19 cellular contexts compared by ENCODE assay signal in genomic region chr5:84376346-84376745, GRCh38. TPM values are rescaled to one million over a fixed set of nuclear protein-coding genes. Genes with fewer than 3 reads are reported as not detected.
A peak's percentile ranks its signal among the peaks of the same experiment; 100 is the strongest.
DNase-seq lines count a peak whose midpoint lies in the region; ATAC-seq and TF ChIP-seq lines count a peak whose summit lies in the region.
"Had no signal": no experiment of that assay in that cellular context is flagged by ENCODE, and none has a peak within 500 bp of the region (broad histone marks: within the 10 kb centered on the region; RNA-seq: fewer than 3 reads in every experiment).

No MANE protein-coding gene starts in this region.

- H2BK15ac ChIP-seq in IMR-90 (ENCODE audit: low read depth, low read length), result no peak overlapping the region

- CTCF ChIA-PET in IMR-90 (lab: Yijun Ruan, JAX) (interaction anchor here (0.6 kb wide), 4 partner anchors 30 to 674 kb away, joined by 3 read pairs; no protein-coding TSS in a partner anchor), PC-3 (lab: Charles Lee) (no interaction called here)

- no peak overlapping the region; the same call in 1 of the 2 replicates for H4K5ac ChIP-seq in IMR-90 (ENCODE audit: low read depth, low read length)

- H2AFZ ChIP-seq in IMR-90 (replicated peaks; ENCODE audit: low read length, poor library complexity) (no peak overlapping the region), osteoblast (ENCODE audit: low read length) (no peak overlapping the region), PC-3 (ENCODE audit: low read length) (no peak overlapping the region)

- dilution Hi-C loops in IMR-90 (cut with HindIII; ENCODE audit: low sequenced_read_pairs, unreplicated experiment), result no loop called here

- H3K4me2 ChIP-seq in IMR-90 (ENCODE audit: low read depth, low read length) (no peak overlapping the region), osteoblast (ENCODE audit: insufficient read depth, low read length) (peak overlapping the region; percentile 51), PC-3 (ENCODE audit: low read length) (no peak overlapping the region)
- H3K4me2 ChIP-seq: BLaER1 had no signal

- no peaks in the 10 kb centered on the region for H3K9me2 ChIP-seq in PC-3 (replicated peaks; ENCODE audit: low read length)

- peaks cover 64% of the 10 kb centered on the region for H3K79me2 ChIP-seq in osteoblast (ENCODE audit: insufficient read depth, low read length)
- peaks cover 8% of the 10 kb centered on the region; the same call in 1 of the 2 replicates for H3K79me2 ChIP-seq in PC-3 (ENCODE audit: low read length)

- no peak overlapping the region for H3K4me3 ChIP-seq in IMR-90 (ENCODE audit: insufficient read depth, low read depth, low read length)
- no peak overlapping the region for H3K4me3 ChIP-seq in osteoblast (ENCODE audit: insufficient read depth, low read length)
- H3K4me3 ChIP-seq in upper lobe of right lung, result no peak overlapping the region
- H3K4me3 ChIP-seq in PC-3 (ENCODE audit: low read length), result no peak overlapping the region
- no peak overlapping the region for H3K4me3 ChIP-seq in transverse colon
- H3K4me3 ChIP-seq: BLaER1 had no signal

- BruUV-seq in IMR-90 (replicated peaks; lab: Mats Ljungman, UMichigan) (no TSS peak), PC-3 (replicated peaks; lab: Mats Ljungman, UMichigan) (no TSS peak)

- H4K20me1 ChIP-seq in IMR-90 (ENCODE audit: insufficient read depth, low read length) (no peaks in the 10 kb centered on the region), osteoblast (ENCODE audit: insufficient read depth, low read length) (no peaks in the 10 kb centered on the region), PC-3 (ENCODE audit: low read length) (no peaks in the 10 kb centered on the region)
- H4K20me1 ChIP-seq: BLaER1 had no signal

- TF ChIP-seq POLR2A in IMR-90 (IDR thresholded peaks at IDR 0.05; ENCODE audit: low read depth, low read length) (no peak), transverse colon (IDR thresholded peaks at IDR 0.05) (no peak)

- H3K18ac ChIP-seq in IMR-90 (ENCODE audit: low read depth, low read length), result 0 out of 2 replicates have a peak overlapping the region, but pooled peaks have one; percentile 80

- H2BK5ac ChIP-seq in IMR-90 (ENCODE audit: low read depth, low read length, poor library complexity, severe bottlenecking), result peak overlapping the region; percentile 74

- H3K56ac ChIP-seq in IMR-90 (ENCODE audit: extremely low read depth, insufficient read depth, low read length), result no peak overlapping the region

- peaks cover 85% of the 10 kb centered on the region for H3K4me1 Mint-ChIP-seq in chondrocyte (ENCODE audit: low read depth)
- H3K4me1 Mint-ChIP-seq: CD14-positive monocyte; CD4-positive, alpha-beta memory T cell had no signal

- H4K8ac ChIP-seq in IMR-90 (ENCODE audit: low read depth in 2 of 2, low read length in 2 of 2), result no peak overlapping the region

- no peaks in the 10 kb centered on the region for H3F3A ChIP-seq in PC-3 (ENCODE audit: low read length, unreplicated experiment)

- in situ Hi-C loops in IMR-90 (cut with MboI; ENCODE audit: low sequenced_read_pairs) (loop anchor here (5.0 kb wide), 2 partner anchors 449 to 654 kb away; partner anchors contain the start of gene HAPLN1), transverse colon (cut with MboI; ENCODE audit: low pct_ligation_motif_present in 1 of 4, low pct_unique_long_range_greater_than_20kb in 1 of 4, low sequenced_read_pairs in 3 of 4) (no loop called here)

- H3K27me3 ChIP-seq in IMR-90 (ENCODE audit: control insufficient read depth, insufficient read depth, low read length) (no peaks in the 10 kb centered on the region), osteoblast (ENCODE audit: insufficient read depth, low read length) (no peaks in the 10 kb centered on the region), upper lobe of right lung (no peaks in the 10 kb centered on the region), PC-3 (ENCODE audit: low read length) (no peaks in the 10 kb centered on the region), transverse colon (peaks cover 2% of the 10 kb centered on the region)
- H3K27me3 ChIP-seq: BLaER1 had no signal

- no peak for DNase-seq in IMR-90
- no peak for DNase-seq in chondrocyte (ENCODE audit: low spot score)
- no peak for DNase-seq in osteoblast (ENCODE audit: insufficient read length, low spot score, missing footprints)
- DNase-seq in upper lobe of right lung, result no peak
- no peak for DNase-seq in PC-3
- no peak for DNase-seq in transverse colon
- DNase-seq: 8988T; CD4-positive, alpha-beta memory T cell; DMS153; DMS79; GDM1; GOT3; H7; HFFc6 had no signal

- no peak overlapping the region for H2AK9ac ChIP-seq in IMR-90 (replicated peaks; ENCODE audit: low read depth, low read length, poor library complexity)

- TF ChIP-seq RAD21 in IMR-90 (IDR thresholded peaks at IDR 0.05; ENCODE audit: low read length), result no peak

- no peaks in the 10 kb centered on the region for H3K9me3 Mint-ChIP-seq in chondrocyte (ENCODE audit: low read depth)

- H3K4me3 Mint-ChIP-seq in chondrocyte (ENCODE audit: unreplicated experiment), result no peak overlapping the region
- H3K4me3 Mint-ChIP-seq: CD14-positive monocyte; CD4-positive, alpha-beta memory T cell; HFFc6 had no signal

- no peak overlapping the region for H3K23ac ChIP-seq in IMR-90 (ENCODE audit: low read depth, low read length)

- peaks cover 3% of the 10 kb centered on the region; the same call in 1 of the 2 replicates for H3K9me1 ChIP-seq in IMR-90 (ENCODE audit: insufficient read depth, low read length)

- H2BK20ac ChIP-seq in IMR-90 (ENCODE audit: low read depth, low read length), result no peak overlapping the region

- peaks cover 4% of the 10 kb centered on the region for H3K36me3 Mint-ChIP-seq in chondrocyte (ENCODE audit: low read depth)
- H3K36me3 Mint-ChIP-seq: CD14-positive monocyte; CD4-positive, alpha-beta memory T cell had no signal

- H3K14ac ChIP-seq in IMR-90 (replicated peaks; ENCODE audit: low read depth, low read length), result no peak overlapping the region

- H3K36me3 ChIP-seq in IMR-90 (ENCODE audit: control insufficient read depth, insufficient read depth, low read length) (no peaks in the 10 kb centered on the region), osteoblast (ENCODE audit: insufficient read depth, low read length) (no peaks in the 10 kb centered on the region), upper lobe of right lung (no peaks in the 10 kb centered on the region), PC-3 (ENCODE audit: low read depth, low read length) (no peaks in the 10 kb centered on the region), transverse colon (no peaks in the 10 kb centered on the region)
- H3K36me3 ChIP-seq: BLaER1 had no signal

- H3K9me3 ChIP-seq in IMR-90 (ENCODE audit: control insufficient read depth, insufficient read depth, low read length) (no peaks in the 10 kb centered on the region), osteoblast (ENCODE audit: low read depth, low read length) (no peaks in the 10 kb centered on the region), upper lobe of right lung (no peaks in the 10 kb centered on the region), PC-3 (ENCODE audit: low read length) (no peaks in the 10 kb centered on the region), transverse colon (no peaks in the 10 kb centered on the region)
- H3K9me3 ChIP-seq: BLaER1 had no signal

- no peak overlapping the region; the same call in 1 of the 2 replicates for H2BK120ac ChIP-seq in IMR-90 (ENCODE audit: low read depth, low read length)

- H3K27me3 Mint-ChIP-seq in chondrocyte (ENCODE audit: low read depth), result no peaks in the 10 kb centered on the region
- H3K27me3 Mint-ChIP-seq: CD4-positive, alpha-beta memory T cell had no signal

- intact Hi-C loops in IMR-90 (cut with micrococcal nuclease) (no loop called here), upper lobe of right lung (cut with DNase I) (no loop called here), PC-3 (cut with micrococcal nuclease) (no loop called here), transverse colon (cut with DNase I; ENCODE audit: low total_unique reads) (no loop called here)

- no peak overlapping the region for H2AK5ac ChIP-seq in IMR-90 (ENCODE audit: low read depth, low read length)

- ATAC-seq in IMR-90 (ENCODE audit: low read depth) (no peak), upper lobe of right lung (peak; percentile 20), HG03565 (IDR thresholded peaks at IDR 0.05; ENCODE audit: unreplicated experiment) (no peak), PC-3 (no peak)
- ATAC-seq: HCT116, HepG2 had no signal

- POLR2A ChIA-PET in IMR-90 (lab: Charles Lee; ENCODE audit: unreplicated experiment), result no interaction called here
- POLR2A ChIA-PET in PC-3 (lab: Charles Lee; ENCODE audit: unreplicated experiment), result no interaction called here

- H3K4ac ChIP-seq in IMR-90 (ENCODE audit: low read depth, low read length), result no peak overlapping the region

- H3K27ac ChIP-seq in IMR-90 (ENCODE audit: insufficient read depth, low read length) (no peak overlapping the region), osteoblast (ENCODE audit: low read depth, low read length) (peak overlapping the region; percentile 82), upper lobe of right lung (no peak overlapping the region), PC-3 (ENCODE audit: low read length) (no peak overlapping the region), transverse colon (peak overlapping the region in 1 of 4 donors; percentile 28)
- H3K27ac ChIP-seq: BLaER1 had no signal

- peaks cover 9 to 28% of the 10 kb centered on the region in 2 experiments; a peak in 3 of 4 replicates for H3K79me1 ChIP-seq in IMR-90 (ENCODE audit: low read depth in 1 of 2, low read length in 2 of 2)

- H3K9ac ChIP-seq in IMR-90 (ENCODE audit: low read depth, low read length) (no peak overlapping the region), PC-3 (ENCODE audit: low read length) (no peak overlapping the region)
- H3K9ac ChIP-seq: BLaER1 had no signal

- TF ChIP-seq EP300 in transverse colon (IDR thresholded peaks at IDR 0.05; ENCODE audit: low read depth), result no peak

- TF ChIP-seq CTCF in IMR-90 (conservative IDR thresholded peaks at IDR 0.05; ENCODE audit: low read depth, low read length) (no peak), chondrocyte (IDR thresholded peaks at IDR 0.05) (no peak), osteoblast (IDR thresholded peaks at IDR 0.05; ENCODE audit: extremely low read depth, low read depth, low read length) (no peak), upper lobe of right lung (IDR thresholded peaks at IDR 0.05) (no peak), PC-3 (conservative IDR thresholded peaks at IDR 0.05; ENCODE audit: low read depth, low read length) (no peak), transverse colon (IDR thresholded peaks at IDR 0.05) (no peak)

- WGBS in IMR-90 (ENCODE audit: extremely low coverage in 2 of 2, insufficient read length in 1 of 2), 2 experiments, result no CpG with 5 or more reads among the region's 1 CpG
- WGBS in transverse colon (ENCODE audit: low coverage in 1 of 2), 2 donors, result 71 to 85% methylated on average over 1 of the region's 1 CpG

- peak overlapping the region; percentile 80 for H3K27ac Mint-ChIP-seq in chondrocyte (ENCODE audit: unreplicated experiment)
- H3K27ac Mint-ChIP-seq: CD14-positive monocyte; CD4-positive, alpha-beta memory T cell; HFFc6 had no signal

- H3K4me1 ChIP-seq in IMR-90 (ENCODE audit: control insufficient read depth, insufficient read depth, low read length), result peaks cover 8% of the 10 kb centered on the region; the same call in 1 of the 2 replicates
- H3K4me1 ChIP-seq in osteoblast (ENCODE audit: insufficient read depth, low read length), result peaks cover 85% of the 10 kb centered on the region
- H3K4me1 ChIP-seq in upper lobe of right lung, result peaks cover 4% of the 10 kb centered on the region
- peaks cover 8% of the 10 kb centered on the region; the same call in 1 of the 2 replicates for H3K4me1 ChIP-seq in PC-3 (ENCODE audit: insufficient read depth, low read length)
- H3K4me1 ChIP-seq in transverse colon, result peaks cover 0 to 28% (median 15%) of the 10 kb centered on the region in 4 donors
- H3K4me1 ChIP-seq: BLaER1 had no signal

- H4K91ac ChIP-seq in IMR-90 (ENCODE audit: insufficient read depth, low read depth, low read length), result no peak overlapping the region

RNA-seq across cellular contexts. Expression of gene EDIL3, which starts 8.3 kb away (rescaled TPM):
- total RNA-seq in IMR-90 (2012; rRNA removed), result 82.8 and 101 TPM in 2 replicates
- polyA plus RNA-seq in IMR-90 (2012; rRNA removed), result 43.7 and 55.5 TPM in 2 replicates
- polyA plus RNA-seq in IMR-90 (2012; cell fraction: cytosol; rRNA removed), result 10.6 and 11.1 TPM in 2 replicates
- polyA plus RNA-seq in IMR-90 (2012; cell fraction: nucleus; rRNA removed; ENCODE audit: low replicate concordance), result 3.3 and 17.7 TPM in 2 replicates
- total RNA-seq in chondrocyte, result 562 to 605 TPM (median 604 TPM) in 3 replicates
- total RNA-seq in osteoblast, result 366 and 406 TPM in 2 replicates
- total RNA-seq in upper lobe of right lung, result 42.4 TPM
- total RNA-seq in PC-3 (2014; rRNA removed), result 11.7 and 13.8 TPM in 2 replicates
- 10 to 100 TPM in 3 of 4 donors, 1 to 10 TPM in 1; 5.6 to 38.9 (median 25.6) TPM for total RNA-seq in transverse colon
- total RNA-seq: CD4-positive, alpha-beta memory T cell; HepG2 had no signal
- polyA plus RNA-seq: CD4-positive, alpha-beta memory T cell had no signal
